Comparison of ENCODE assay signal across 12 cellular contexts in genomic region chr1:230186874-230187273, GRCh38.
A peak's percentile ranks its signal among the peaks of the same experiment; 100 is the strongest.
DNase-seq lines count a peak whose midpoint lies in the region; ATAC-seq and TF ChIP-seq lines count a peak whose summit lies in the region.
"Had no signal": no experiment of that assay in that cellular context is flagged by ENCODE, and none has a peak within 500 bp of the region (broad histone marks: within the 10 kb centered on the region; RNA-seq: fewer than 3 reads in every experiment).

No MANE protein-coding gene starts in this region.

- H3K27me3 ChIP-seq in Panc1 (ENCODE audit: control insufficient read depth, insufficient read depth, low read length) (no peaks in the 10 kb centered on the region), tibial nerve (no peaks in the 10 kb centered on the region)

- peak overlapping the region in 1 of 2 donors; percentile 7 for H3K4me3 Mint-ChIP-seq in activated T-cell treated with anti-CD3 and anti-CD28 coated beads, Interleukin-2, amount 50 U/mL, for 72 hours
- H3K4me3 Mint-ChIP-seq in activated T-cell treated with anti-CD3 and anti-CD28 coated beads, Interleukin-2, amount 50 U/mL, for 4 hours = no peak overlapping the region
- H3K4me3 Mint-ChIP-seq in stimulated activated naive B cell treated with anti-CD40 and anti-IgM and Interleukin-4, amounts not matched to agents 10 μg/mL and 1 μg/mL and 100 μg/mL, for 72 hours = no peak overlapping the region

- peaks cover 7 to 17% of the 10 kb centered on the region in 2 donors for H3K36me3 Mint-ChIP-seq in activated T-cell treated with anti-CD3 and anti-CD28 coated beads, Interleukin-2, amount 50 U/mL, for 72 hours (ENCODE audit: insufficient read depth in 2 of 2)
- peaks cover 26% of the 10 kb centered on the region for H3K36me3 Mint-ChIP-seq in activated T-cell treated with anti-CD3 and anti-CD28 coated beads, Interleukin-2, amount 50 U/mL, for 4 hours (ENCODE audit: insufficient read depth)
- H3K36me3 Mint-ChIP-seq in stimulated activated naive B cell treated with anti-CD40 and anti-IgM and Interleukin-4, amounts not matched to agents 10 μg/mL and 1 μg/mL and 100 μg/mL, for 72 hours = peaks cover 30 to 69% of the 10 kb centered on the region in 2 donors

- H3K4me1 Mint-ChIP-seq in activated T-cell treated with anti-CD3 and anti-CD28 coated beads, Interleukin-2, amount 50 U/mL, for 72 hours (ENCODE audit: low read depth) = peaks cover 58% of the 10 kb centered on the region
- peaks cover 44% of the 10 kb centered on the region for H3K4me1 Mint-ChIP-seq in activated T-cell treated with anti-CD3 and anti-CD28 coated beads, Interleukin-2, amount 50 U/mL, for 4 hours (ENCODE audit: low read depth)
- peaks cover 40 to 58% of the 10 kb centered on the region in 2 donors for H3K4me1 Mint-ChIP-seq in stimulated activated naive B cell treated with anti-CD40 and anti-IgM and Interleukin-4, amounts not matched to agents 10 μg/mL and 1 μg/mL and 100 μg/mL, for 72 hours

- H3K36me3 ChIP-seq in Panc1 (ENCODE audit: control insufficient read depth, insufficient read depth, low read length) = no peaks in the 10 kb centered on the region
- peaks cover 0 to 17% (median 0%) of the 10 kb centered on the region in 3 donors for H3K36me3 ChIP-seq in tibial nerve
- H3K36me3 ChIP-seq: thoracic aorta had no signal

- H3K4me3 ChIP-seq in Panc1 (ENCODE audit: low read depth in 2 of 2, low read length in 2 of 2) (no peak overlapping the region), tibial nerve (no peak overlapping the region)
- H3K4me3 ChIP-seq: thoracic aorta had no signal

- no TSS peak for BruUV-seq in Panc1 (replicated peaks; lab: Mats Ljungman, UMichigan)

- no peak for TF ChIP-seq POLR2A in tibial nerve (IDR thresholded peaks at IDR 0.05)

- no peaks in the 10 kb centered on the region for H3K9me3 ChIP-seq in Panc1 (ENCODE audit: control insufficient read depth, insufficient read depth, low read depth, low read length)
- no peaks in the 10 kb centered on the region for H3K9me3 ChIP-seq in tibial nerve
- H3K9me3 ChIP-seq: thoracic aorta had no signal

- 82 to 90% methylated on average over 4 of the region's 4 CpGs for WGBS in tibial nerve, 2 donors

- CTCF ChIA-PET in Panc1 (lab: Charles Lee) = no interaction called here

- H3K27me3 Mint-ChIP-seq in activated T-cell treated with anti-CD3 and anti-CD28 coated beads, Interleukin-2, amount 50 U/mL, for 72 hours (ENCODE audit: low read depth) = no peaks in the 10 kb centered on the region
- H3K27me3 Mint-ChIP-seq in activated T-cell treated with anti-CD3 and anti-CD28 coated beads, Interleukin-2, amount 50 U/mL, for 4 hours (ENCODE audit: low read depth) = no peaks in the 10 kb centered on the region
- no peaks in the 10 kb centered on the region for H3K27me3 Mint-ChIP-seq in stimulated activated naive B cell treated with anti-CD40 and anti-IgM and Interleukin-4, amounts not matched to agents 10 μg/mL and 1 μg/mL and 100 μg/mL, for 72 hours

- TF ChIP-seq CTCF in Panc1 (IDR thresholded peaks at IDR 0.05) = no peak
- TF ChIP-seq CTCF in tibial nerve (IDR thresholded peaks at IDR 0.05) = no peak

- ATAC-seq in activated T-cell treated with anti-CD3 and anti-CD28 coated beads, Interleukin-2, amount 50 U/mL, for 72 hours (replicated peaks in 1 of 2) = no peak
- ATAC-seq in activated T-cell treated with anti-CD3 and anti-CD28 coated beads, Interleukin-2, amount 50 U/mL, for 4 hours = no peak
- ATAC-seq in Panc1 = no peak
- ATAC-seq in stimulated activated naive B cell treated with anti-CD40 and anti-IgM and Interleukin-4, amounts not matched to agents 10 μg/mL and 1 μg/mL and 100 μg/mL, for 72 hours (replicated peaks) = no peak

- no peak for DNase-seq in activated T-cell treated with anti-CD3 and anti-CD28 coated beads, Interleukin-2, amount 50 U/mL, for 72 hours
- no peak for DNase-seq in activated T-cell treated with anti-CD3 and anti-CD28 coated beads, Interleukin-2, amount 50 U/mL, for 4 hours
- DNase-seq in Panc1 (ENCODE audit: low read depth, low spot score) (no peak), ecto neural progenitor cell (ENCODE audit: low spot score) (peak; percentile 19), SIG-M5 treated with dmso at 0.1 percent for 504 hours (lab: John Stamatoyannopoulos, UW; ENCODE audit: unreplicated experiment) (no peak), tibial nerve (ENCODE audit: low spot score in 2 of 2) (no peak), NCI-H1694 (lab: John Stamatoyannopoulos, UW) (no peak)
- no peak for DNase-seq in stimulated activated naive B cell treated with anti-CD40 and anti-IgM and Interleukin-4, amounts not matched to agents 10 μg/mL and 1 μg/mL and 100 μg/mL, for 72 hours
- DNase-seq: activated CD4-positive, CD25-positive, alpha-beta regulatory T cell; amygdala; effector CD8-positive, alpha-beta T cell had no signal

- intact Hi-C loops in Panc1 (cut with micrococcal nuclease; ENCODE audit: unreplicated experiment) = no loop called here

- peak overlapping the region; percentile 17 for H3K27ac Mint-ChIP-seq in activated T-cell treated with anti-CD3 and anti-CD28 coated beads, Interleukin-2, amount 50 U/mL, for 72 hours
- H3K27ac Mint-ChIP-seq in stimulated activated naive B cell treated with anti-CD40 and anti-IgM and Interleukin-4, amounts not matched to agents 10 μg/mL and 1 μg/mL and 100 μg/mL, for 72 hours = peak overlapping the region; percentile 22

- H3K4me1 ChIP-seq in Panc1 (ENCODE audit: control insufficient read depth, insufficient read depth, low read length) (peaks cover 22% of the 10 kb centered on the region), tibial nerve (peaks cover 0 to 46% (median 23%) of the 10 kb centered on the region in 4 donors)

- POLR2A ChIA-PET in Panc1 (lab: Charles Lee) = no interaction called here

- in situ Hi-C loops in Panc1 (cut with HindIII; ENCODE audit: low pct_unique_long_range_greater_than_20kb, low sequenced_read_pairs) = no loop called here

- H3K27ac ChIP-seq in Panc1 (ENCODE audit: low read length) (peak overlapping the region; percentile 52; the same call in 1 of the 2 replicates), tibial nerve (no peak overlapping the region)
- H3K27ac ChIP-seq: thoracic aorta had no signal

- peaks cover 2 to 4% of the 10 kb centered on the region in 2 donors for H3K9me3 Mint-ChIP-seq in activated T-cell treated with anti-CD3 and anti-CD28 coated beads, Interleukin-2, amount 50 U/mL, for 72 hours
- H3K9me3 Mint-ChIP-seq in activated T-cell treated with anti-CD3 and anti-CD28 coated beads, Interleukin-2, amount 50 U/mL, for 4 hours = no peaks in the 10 kb centered on the region
- peaks cover 0 to 2% of the 10 kb centered on the region in 2 donors for H3K9me3 Mint-ChIP-seq in stimulated activated naive B cell treated with anti-CD40 and anti-IgM and Interleukin-4, amounts not matched to agents 10 μg/mL and 1 μg/mL and 100 μg/mL, for 72 hours

- peak in 1 of 2 donors; percentile 27 for TF ChIP-seq EP300 in tibial nerve (IDR thresholded peaks at IDR 0.05)
